1 cellular context compared by ENCODE assay signal in the genomic region with DNA sequence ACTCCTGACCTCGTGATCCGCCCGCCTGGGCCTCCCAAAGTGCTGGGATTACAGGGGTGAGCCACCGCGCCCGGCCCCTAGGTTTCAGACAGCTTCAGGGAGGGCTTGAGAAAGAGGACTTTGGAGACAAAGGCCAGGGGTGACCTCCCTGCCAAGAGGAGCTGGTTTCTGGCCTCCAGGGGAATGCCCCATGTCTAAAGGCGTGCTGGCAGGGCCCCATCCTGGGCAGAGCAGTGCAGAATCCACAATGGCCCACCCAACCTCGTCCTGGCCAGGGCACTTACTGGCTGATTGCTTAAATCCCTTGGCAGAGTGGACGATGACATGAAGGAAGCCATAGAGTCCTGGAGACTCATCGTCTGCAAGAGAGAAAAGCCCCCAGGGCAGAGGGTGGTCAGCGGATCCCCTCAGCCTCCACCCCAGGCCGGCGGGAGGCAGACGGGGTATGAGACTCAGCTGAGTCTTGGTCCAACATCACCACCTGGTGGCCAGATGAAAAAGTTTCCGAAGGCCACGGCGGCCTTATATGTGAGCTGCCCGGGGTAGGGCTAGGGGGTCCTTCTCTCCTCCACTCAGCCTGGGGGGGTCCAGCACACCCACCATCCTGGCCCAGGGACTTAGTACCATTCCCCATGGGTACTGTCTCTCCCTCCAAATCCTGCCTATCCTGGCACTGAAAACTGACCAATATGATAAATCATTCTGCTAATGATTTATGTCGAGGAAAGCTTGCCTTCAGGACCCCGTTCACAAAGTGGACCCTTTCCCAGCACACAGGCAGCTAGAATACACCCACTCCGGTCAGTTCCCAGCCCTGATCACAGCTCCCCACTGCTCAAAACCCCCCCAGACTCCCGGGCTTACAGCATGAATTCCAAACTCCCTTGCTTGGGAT.
TF ChIP-seq lines count a peak whose summit lies in the region.

No MANE protein-coding gene starts in this region.

TF ChIP-seq in WTC11, 78 proteins besides CTCF, POLR2A, EP300 and RAD21 (continued from another document):
- TF ChIP-seq ATF1 (CRISPR knock-in tag; IDR thresholded peaks at IDR 0.05) (no peak), ZBTB43 (CRISPR knock-in tag; IDR thresholded peaks at IDR 0.05) (no peak), SMAD4 (CRISPR knock-in tag; IDR thresholded peaks at IDR 0.05) (no peak), CREB1 (CRISPR knock-in tag; IDR thresholded peaks at IDR 0.05) (no peak), MAX (CRISPR knock-in tag; IDR thresholded peaks at IDR 0.05) (no peak), GABPB1 (CRISPR knock-in tag; IDR thresholded peaks at IDR 0.05) (no peak), PRRX2 (CRISPR knock-in tag; IDR thresholded peaks at IDR 0.05) (no peak), NFE2L1 (CRISPR knock-in tag; IDR thresholded peaks at IDR 0.05) (no peak)
